ENCODE assay signal across 8 cellular contexts in the genomic region with DNA sequence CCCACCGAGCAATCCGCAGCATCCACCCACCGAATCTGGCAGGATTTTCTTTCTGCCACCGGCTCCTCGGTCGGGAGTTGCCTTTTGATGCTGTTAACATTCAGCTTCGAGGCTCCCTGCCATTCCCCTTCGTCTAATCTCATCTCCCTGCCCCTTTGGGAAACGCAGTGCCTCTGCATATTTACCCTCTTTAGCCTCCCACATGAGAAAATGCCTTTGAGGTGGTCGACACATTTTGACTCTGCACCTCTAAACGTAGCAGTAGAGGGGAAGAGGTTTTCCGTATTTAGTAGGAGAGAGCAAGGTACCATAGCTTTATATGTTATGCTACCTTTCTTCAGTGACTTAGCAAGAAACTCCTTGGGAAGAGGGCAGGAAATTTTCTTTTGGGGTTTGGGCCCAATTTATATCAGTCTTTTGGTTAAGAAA. TPM values are rescaled to one million over a fixed set of nuclear protein-coding genes. Genes with fewer than 3 reads are reported as not detected.
A peak's percentile ranks its signal among the peaks of the same experiment; 100 is the strongest.
DNase-seq lines count a peak whose midpoint lies in the region; ATAC-seq and TF ChIP-seq lines count a peak whose summit lies in the region.

No MANE protein-coding gene starts in this region.

- H3K36me3 Mint-ChIP-seq in stimulated activated effector memory CD8-positive, alpha-beta T cell treated with anti-CD3 and anti-CD28 coated beads, Interleukin-12 subunit alpha, Interleukin-12 subunit beta, amount 100 ng/mL, for 72 hours, result peaks cover 42% of the 10 kb centered on the region

- H3K27me3 ChIP-seq in left ventricle myocardium inferior (ENCODE audit: low read depth) (no peaks in the 10 kb centered on the region), iPS DF 6.9 (ENCODE audit: control insufficient read depth, insufficient read depth, low read length) (no peaks in the 10 kb centered on the region)

- H3K36me3 ChIP-seq in left ventricle myocardium inferior (no peaks in the 10 kb centered on the region), iPS DF 6.9 (ENCODE audit: control insufficient read depth, insufficient read depth, low read length) (no peaks in the 10 kb centered on the region)

- H3K27ac ChIP-seq in left ventricle myocardium inferior (replicated peaks) (peak overlapping the region; percentile 99), iPS DF 6.9 (ENCODE audit: low read length) (no peak overlapping the region)

- H3K4me1 Mint-ChIP-seq in stimulated activated effector memory CD8-positive, alpha-beta T cell treated with anti-CD3 and anti-CD28 coated beads, Interleukin-12 subunit alpha, Interleukin-12 subunit beta, amount 100 ng/mL, for 72 hours, result peaks cover 32% of the 10 kb centered on the region

- intact Hi-C loops in left ventricle myocardium inferior (cut with micrococcal nuclease) (no loop called here), Right ventricle myocardium inferior (cut with DNase I) (loop anchor here (5.0 to 10.0 kb wide), 3 partner anchors 43 to 110 kb away; no protein-coding TSS in a partner anchor)

- H3K4me3 ChIP-seq in left ventricle myocardium inferior, result peak overlapping the region; percentile 93
- H3K4me3 ChIP-seq in iPS DF 6.9 (ENCODE audit: low read length), result peak overlapping the region; percentile 73

- peak overlapping the region; percentile 86 for H3K4me3 Mint-ChIP-seq in stimulated activated effector memory CD8-positive, alpha-beta T cell treated with anti-CD3 and anti-CD28 coated beads, Interleukin-12 subunit alpha, Interleukin-12 subunit beta, amount 100 ng/mL, for 72 hours

- no peak for DNase-seq in left ventricle myocardium inferior
- DNase-seq in Right ventricle myocardium inferior (ENCODE audit: missing footprints), result no peak
- DNase-seq in activated T-helper 1 cell treated with Interleukin-2 at 50 U/mL for 16 hours (ENCODE audit: low read depth), result peak; percentile 1
- DNase-seq in iPS DF 6.9 (ENCODE audit: low read depth, low spot score), result no peak
- DNase-seq in stimulated activated effector memory CD8-positive, alpha-beta T cell treated with anti-CD3 and anti-CD28 coated beads, Interleukin-12 subunit alpha, Interleukin-12 subunit beta, amount 100 ng/mL, for 72 hours (ENCODE audit: low spot score in 2 of 2), result no peak
- no peak for DNase-seq in NCI-H2081 (lab: John Stamatoyannopoulos, UW)
- DNase-seq in amniotic stem cell (lab: John Stamatoyannopoulos, UW), result no peak

- H3K27ac Mint-ChIP-seq in stimulated activated effector memory CD8-positive, alpha-beta T cell treated with anti-CD3 and anti-CD28 coated beads, Interleukin-12 subunit alpha, Interleukin-12 subunit beta, amount 100 ng/mL, for 72 hours, result peak overlapping the region; percentile 92

- no peak for ATAC-seq in Right ventricle myocardium inferior
- no peak for ATAC-seq in stimulated activated effector memory CD8-positive, alpha-beta T cell treated with anti-CD3 and anti-CD28 coated beads, Interleukin-12 subunit alpha, Interleukin-12 subunit beta, amount 100 ng/mL, for 72 hours
- no peak for ATAC-seq in GM21381 (IDR thresholded peaks at IDR 0.05; ENCODE audit: unreplicated experiment)

- no peaks in the 10 kb centered on the region for H3K9me3 Mint-ChIP-seq in stimulated activated effector memory CD8-positive, alpha-beta T cell treated with anti-CD3 and anti-CD28 coated beads, Interleukin-12 subunit alpha, Interleukin-12 subunit beta, amount 100 ng/mL, for 72 hours

- TF ChIP-seq CTCF in left ventricle myocardium inferior (IDR thresholded peaks at IDR 0.05; ENCODE audit: borderline replicate concordance), result no peak

- peaks cover 72% of the 10 kb centered on the region for H3K4me1 ChIP-seq in left ventricle myocardium inferior
- no peaks in the 10 kb centered on the region for H3K4me1 ChIP-seq in iPS DF 6.9 (ENCODE audit: control insufficient read depth, insufficient read depth, low read length)

- H3K9me3 ChIP-seq in left ventricle myocardium inferior (replicated peaks) (no peaks in the 10 kb centered on the region), iPS DF 6.9 (ENCODE audit: control insufficient read depth, insufficient read depth, low read length) (no peaks in the 10 kb centered on the region)

- no CpG with 5 or more reads among the region's 12 CpGs for WGBS in iPS DF 6.9 (ENCODE audit: insufficient coverage, insufficient read length)

RNA-seq across cellular contexts. Expression of gene PAFAH1B1, which starts 1.2 kb away (rescaled TPM):
- total RNA-seq in left ventricle myocardium inferior (115 TPM), Right ventricle myocardium inferior (115 TPM)
